Comparison of ENCODE assay signal across 16 cellular contexts in the genomic region with DNA sequence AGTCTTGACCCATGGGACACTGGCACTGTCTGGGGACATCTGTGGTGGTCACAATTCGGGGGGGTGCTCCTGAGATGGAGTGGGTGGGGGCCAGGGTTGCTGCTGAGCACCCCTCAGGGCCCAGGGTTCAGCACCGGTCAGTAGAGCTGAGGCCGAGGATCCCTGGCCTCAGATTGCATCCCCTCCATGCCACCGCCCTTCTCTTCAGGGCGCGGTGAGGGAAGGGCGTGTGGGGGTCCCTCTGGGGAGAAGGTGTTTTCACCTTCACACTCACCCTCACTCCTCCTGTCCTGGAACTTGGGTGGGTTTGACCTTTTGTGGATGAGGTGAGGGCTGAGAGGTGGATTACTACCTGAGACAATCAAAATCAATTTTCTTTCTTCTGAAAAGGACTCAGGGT. TPM values are rescaled to one million over a fixed set of nuclear protein-coding genes. Genes with fewer than 3 reads are reported as not detected.
A peak's percentile ranks its signal among the peaks of the same experiment; 100 is the strongest.
DNase-seq lines count a peak whose midpoint lies in the region; ATAC-seq and TF ChIP-seq lines count a peak whose summit lies in the region.
"Had no signal": no experiment of that assay in that cellular context is flagged by ENCODE, and none has a peak within 500 bp of the region (broad histone marks: within the 10 kb centered on the region; RNA-seq: fewer than 3 reads in every experiment).

No MANE protein-coding gene starts in this region.

- no peak overlapping the region; the same call in 2 of the 3 replicates for H3K4me3 Mint-ChIP-seq in GM23338
- H3K4me3 Mint-ChIP-seq: CD4-positive, alpha-beta memory T cell had no signal

- peaks cover 3% of the 10 kb centered on the region for H4K20me1 ChIP-seq in GM23338 (replicated peaks; ENCODE audit: insufficient read depth)

- peaks cover 48% of the 10 kb centered on the region for H3K79me2 ChIP-seq in GM23338 (replicated peaks; ENCODE audit: insufficient read depth)

- peaks cover 6% of the 10 kb centered on the region; the same call in 2 of the 3 replicates for H3K36me3 Mint-ChIP-seq in GM23338 (ENCODE audit: low read depth)
- H3K36me3 Mint-ChIP-seq: CD4-positive, alpha-beta memory T cell had no signal

- TF ChIP-seq POLR2A in transverse colon (IDR thresholded peaks at IDR 0.05) = no peak

- H3K36me3 ChIP-seq in GM23338 (ENCODE audit: insufficient read depth) (no peaks in the 10 kb centered on the region), colonic mucosa (no peaks in the 10 kb centered on the region), mucosa of descending colon (ENCODE audit: low read depth) (no peaks in the 10 kb centered on the region), transverse colon (no peaks in the 10 kb centered on the region)

- in situ Hi-C loops in transverse colon (cut with MboI; ENCODE audit: low pct_ligation_motif_present in 1 of 4, low pct_unique_long_range_greater_than_20kb in 1 of 4, low sequenced_read_pairs in 3 of 4) = loop anchor here in 1 of 4 donors (10.0 kb wide), 1 partner anchor 143 kb away; no protein-coding TSS in a partner anchor

- 69% methylated on average over 7 of the region's 7 CpGs; no CpG with 5 or more reads in 1 of the 2 donors for WGBS in transverse colon (ENCODE audit: low coverage in 1 of 2), 2 donors

- H3K27ac Mint-ChIP-seq in GM23338 = peak overlapping the region; percentile 22; the same call in 1 of the 2 replicates

- H3K9ac ChIP-seq in colonic mucosa (ENCODE audit: low read depth in 2 of 2, low read length in 2 of 2) = peak overlapping the region; percentile 50 to 64

- no peak for DNase-seq in GM23338 (ENCODE audit: low spot score)
- DNase-seq in colonic mucosa = no peak
- no peak for DNase-seq in mucosa of descending colon
- DNase-seq in transverse colon = no peak
- no peak for DNase-seq in activated gamma-delta T cell (lab: John Stamatoyannopoulos, UW)
- DNase-seq in activated naive CD4-positive, alpha-beta T cell (lab: John Stamatoyannopoulos, UW) = no peak
- no peak for DNase-seq in NCI-H146 treated with DMSO at 0.1 percent for 48 hours (lab: John Stamatoyannopoulos, UW; ENCODE audit: unreplicated experiment)
- DNase-seq: ACHN; CD4-positive, alpha-beta memory T cell; DMS79 treated with DMSO at 0.1 percent for 48 hours; GDM1; Karpas-422; NCI-H2029 treated with DMSO at 0.1 percent for 48 hours; NCI-H524; OCI-M1 had no signal

- H3K9me3 Mint-ChIP-seq in GM23338 = no peaks in the 10 kb centered on the region; the same call in 1 of the 3 replicates
- H3K9me3 Mint-ChIP-seq: CD4-positive, alpha-beta memory T cell had no signal

- H3K4me2 ChIP-seq in GM23338 = no peak overlapping the region

- H3K4me1 ChIP-seq in GM23338 (ENCODE audit: insufficient read depth) = 0 out of 2 replicates have a peak, but pooled peaks cover 4% of the 10 kb centered on the region
- peaks cover 17% of the 10 kb centered on the region for H3K4me1 ChIP-seq in colonic mucosa
- peaks cover 39% of the 10 kb centered on the region for H3K4me1 ChIP-seq in mucosa of descending colon (ENCODE audit: low read depth)
- peaks cover 26 to 59% (median 48%) of the 10 kb centered on the region in 4 donors for H3K4me1 ChIP-seq in transverse colon

- TF ChIP-seq CTCF in GM23338 (conservative IDR thresholded peaks at IDR 0.05; ENCODE audit: low read depth in 2 of 2) (no peak), colonic mucosa (IDR thresholded peaks at IDR 0.05) (no peak), mucosa of descending colon (IDR thresholded peaks at IDR 0.05) (no peak), transverse colon (IDR thresholded peaks at IDR 0.05) (no peak)

- no peak overlapping the region for H2AFZ ChIP-seq in GM23338

- H3K27me3 ChIP-seq in GM23338 (ENCODE audit: insufficient read depth) (no peaks in the 10 kb centered on the region), colonic mucosa (no peaks in the 10 kb centered on the region), transverse colon (no peaks in the 10 kb centered on the region)

- TF ChIP-seq EP300 in transverse colon (IDR thresholded peaks at IDR 0.05; ENCODE audit: low read depth) = no peak

- intact Hi-C loops in colonic mucosa (cut with DNase I) (loop anchor here (2.0 to 5.0 kb wide), 2 partner anchors 29 to 150 kb away; no protein-coding TSS in a partner anchor), mucosa of descending colon (cut with DNase I, micrococcal nuclease) (loop anchor here (10.0 kb wide), 1 partner anchor 143 kb away; no protein-coding TSS in a partner anchor), transverse colon (cut with DNase I; ENCODE audit: low total_unique reads) (loop anchor here (10.0 kb wide), 1 partner anchor 143 kb away; no protein-coding TSS in a partner anchor)

- H3K27ac ChIP-seq in GM23338 (ENCODE audit: low read depth) (no peak overlapping the region), colonic mucosa (no peak overlapping the region), transverse colon (peak overlapping the region; percentile 32 to 77 (median 73))

- no peaks in the 10 kb centered on the region for H3K9me3 ChIP-seq in colonic mucosa
- no peaks in the 10 kb centered on the region for H3K9me3 ChIP-seq in mucosa of descending colon
- no peaks in the 10 kb centered on the region for H3K9me3 ChIP-seq in transverse colon

- H3K4me3 ChIP-seq in GM23338 = no peak overlapping the region
- no peak overlapping the region for H3K4me3 ChIP-seq in colonic mucosa
- no peak overlapping the region for H3K4me3 ChIP-seq in mucosa of descending colon
- H3K4me3 ChIP-seq in transverse colon = no peak overlapping the region

- H3K27me3 Mint-ChIP-seq in GM23338 (ENCODE audit: insufficient read depth, low read depth, poor library complexity) = peaks cover 14% of the 10 kb centered on the region

- H3K4me1 Mint-ChIP-seq in GM23338 = peaks cover 35% of the 10 kb centered on the region

- H3K9me2 ChIP-seq in GM23338 (ENCODE audit: insufficient read depth) = no peaks in the 10 kb centered on the region

- ATAC-seq in GM23338 (no peak), mucosa of descending colon (peak; percentile 2)

- no peaks in the 10 kb centered on the region for H3F3A ChIP-seq in GM23338 (replicated peaks; ENCODE audit: low read depth)

TF ChIP-seq in GM23338, 12 proteins besides CTCF, POLR2A, EP300 and RAD21 (continues in another document):
- TF ChIP-seq EZH2 (IDR thresholded peaks at IDR 0.05; ENCODE audit: low read depth, unreplicated experiment) (no peak), ZNF331 (CRISPR knock-in tag; IDR thresholded peaks at IDR 0.05; ENCODE audit: low read depth) (no peak), STAT1 (IDR thresholded peaks at IDR 0.05; ENCODE audit: unreplicated experiment) (no peak), ZNF114 (CRISPR knock-in tag; IDR thresholded peaks at IDR 0.05) (no peak), POLR2AphosphoS5 (IDR thresholded peaks at IDR 0.05; ENCODE audit: low read depth) (no peak)

RNA-seq across cellular contexts. Expression of gene GNA11, which starts 13.5 kb away (rescaled TPM):
- total RNA-seq in GM23338 (2014; rRNA removed; shearing (Covaris generic)) = 22.6 and 26.9 TPM in 2 replicates
- 15.8 and 16.2 TPM in 2 replicates for polyA plus RNA-seq in GM23338 (2016; fragmentation: Nextera tagmentation; extraction: Ambion mirVana)
- total RNA-seq in colonic mucosa (100 to 1,000 TPM; 197 to 215 TPM), mucosa of descending colon (100 to 1,000 TPM; 182 to 349 (median 234) TPM), transverse colon (100 to 1,000 TPM; 160 to 467 (median 242) TPM)

RNA-seq across cellular contexts. Expression of gene GNA15, which starts 28.2 kb away (rescaled TPM):
- 0.14 TPM in 1 of 2 replicates, not detected in the other for total RNA-seq in GM23338 (2014; rRNA removed; shearing (Covaris generic))
- 0.10 and 0.31 TPM in 2 replicates for polyA plus RNA-seq in GM23338 (2016; fragmentation: Nextera tagmentation; extraction: Ambion mirVana)
- 1 to 10 TPM; 1.6 to 6.6 TPM for total RNA-seq in colonic mucosa
- total RNA-seq in mucosa of descending colon = 1 to 10 TPM; 1.9 to 6.2 (median 4.3) TPM
- 1 to 10 TPM in 2 of 4 donors, not detected in 2; 1.9 to 2.2 TPM for total RNA-seq in transverse colon
- total RNA-seq: SK-MEL-5 had no signal

RNA-seq across cellular contexts. Expression of gene TLE5, which starts 45.4 kb away (rescaled TPM):
- total RNA-seq in GM23338 (2014; rRNA removed; shearing (Covaris generic)) = 151 and 154 TPM in 2 replicates
- polyA plus RNA-seq in GM23338 (2016; fragmentation: Nextera tagmentation; extraction: Ambion mirVana) = 130 and 132 TPM in 2 replicates
- total RNA-seq in colonic mucosa (100 to 1,000 TPM; 407 to 409 TPM), mucosa of descending colon (100 to 1,000 TPM; 427 to 664 (median 556) TPM), transverse colon (100 to 1,000 TPM; 307 to 561 (median 400) TPM)

Comparison
In these comparisons a context has a peak if more than half of its experiments do, and no peak if none do; other contexts are left out.
1. H3K27ac ChIP-seq: peak in transverse colon (4 of 4); none in GM23338 (single experiment) and colonic mucosa (single experiment).